Comparison of ENCODE assay signal across 8 cellular contexts in the genomic region with DNA sequence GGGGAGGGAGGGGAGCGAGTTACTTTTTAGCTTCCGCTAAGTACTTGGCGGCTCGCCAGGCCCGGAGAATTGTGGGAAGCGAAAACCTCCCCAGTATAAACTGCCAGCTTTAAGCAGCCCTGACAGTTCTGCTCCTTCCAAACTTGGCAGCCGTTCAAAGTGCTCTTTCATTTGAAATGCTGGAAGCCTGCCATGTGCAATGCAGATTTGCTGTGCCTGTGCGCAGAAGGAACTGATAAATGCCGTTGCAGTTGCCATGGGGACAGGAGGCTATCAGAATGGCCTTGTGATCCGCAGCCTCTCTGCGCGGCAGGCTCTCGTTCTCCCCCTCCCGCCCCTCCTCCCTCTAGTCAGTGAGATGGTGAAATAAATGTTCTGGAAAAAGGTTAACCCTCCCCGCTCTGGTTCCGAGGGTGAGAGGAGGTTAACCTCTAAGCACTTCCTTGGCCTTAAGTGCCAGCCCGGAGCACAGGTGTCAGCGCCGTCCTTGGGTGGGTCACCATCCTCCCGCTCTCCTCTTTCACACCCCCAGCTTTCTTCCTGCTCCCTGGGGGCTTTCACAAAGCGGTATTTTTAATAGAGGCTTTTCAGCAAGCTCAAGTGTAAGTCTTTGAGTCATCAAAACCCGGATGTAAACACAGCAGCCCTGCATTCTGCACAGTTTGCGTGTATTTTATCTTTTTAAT. TPM values are rescaled to one million over a fixed set of nuclear protein-coding genes. Genes with fewer than 3 reads are reported as not detected.
DNase-seq lines count a peak whose midpoint lies in the region; ATAC-seq and TF ChIP-seq lines count a peak whose summit lies in the region.

No MANE protein-coding gene starts in this region.

- no peak for TF ChIP-seq CTCF in natural killer cell (IDR thresholded peaks at IDR 0.05)

- H3K4me3 Mint-ChIP-seq in natural killer cell: peak overlapping the region; percentile 87

- no peaks in the 10 kb centered on the region for H3K36me3 Mint-ChIP-seq in natural killer cell

- peak overlapping the region; percentile 96 to 99 for H3K27ac Mint-ChIP-seq in natural killer cell

- intact Hi-C loops in natural killer cell (cut with micrococcal nuclease): loop anchor here (1.0 to 2.0 kb wide), 5 partner anchors 8 to 84 kb away; a partner anchor contains a TSS

- DNase-seq in DMS53 (lab: John Stamatoyannopoulos, UW): peak; percentile 98
- peak; percentile 47 for DNase-seq in GOT3 (lab: John Stamatoyannopoulos, UW)
- peak; percentile 99 for DNase-seq in LHCN-M2 (ENCODE audit: low read depth)
- peak; percentile 100 for DNase-seq in RPMI7951 (ENCODE audit: low read depth)
- peak; percentile 88 to 99 for DNase-seq in activated T-helper 1 cell treated with anti-CD3 and anti-CD28 coated beads, Interleukin-2, amount 50 U/mL, for 16 hours (ENCODE audit: low read depth in 1 of 2, low spot score in 1 of 2)
- peak; percentile 99 for DNase-seq in fibroblast of peridontal ligament (ENCODE audit: extremely low read depth)
- DNase-seq in natural killer cell: peak; percentile 91
- peak; percentile 97 to 99 (median 98) for DNase-seq in stimulated activated naive CD4-positive, alpha-beta T cell (lab: John Stamatoyannopoulos, UW)

- ATAC-seq in natural killer cell: peak; percentile 47 to 83 (median 69)

- peaks cover 73 to 82% of the 10 kb centered on the region in 2 donors for H3K4me1 Mint-ChIP-seq in natural killer cell

- H3K9me3 Mint-ChIP-seq in natural killer cell: no peaks in the 10 kb centered on the region

- no peaks in the 10 kb centered on the region for H3K27me3 Mint-ChIP-seq in natural killer cell (ENCODE audit: low read depth in 2 of 2)

RNA-seq across cellular contexts. Expression of a gene that starts 11.9 kb away (rescaled TPM):
- 49.7 and 56.7 TPM in 2 replicates for total RNA-seq in LHCN-M2 (2014; rRNA removed)
- polyA plus RNA-seq in LHCN-M2 (2012): 16.9 TPM
- 16.6 and 23.2 TPM in 2 replicates for total RNA-seq in RPMI7951 (2014; rRNA removed; shearing (Covaris generic))
- total RNA-seq in natural killer cell: 10 to 100 TPM; 39.3 to 46.5 (median 46.3) TPM

RNA-seq across cellular contexts. Expression of a gene that starts 57.6 kb away (rescaled TPM):
- total RNA-seq in LHCN-M2 (2014; rRNA removed) (12.8 and 13.0 TPM in 2 replicates), natural killer cell (10 to 100 TPM in 1 of 3 donors, 1 to 10 TPM in 2; 7.1 to 10.0 (median 9.9) TPM)
- 3.3 TPM for polyA plus RNA-seq in LHCN-M2 (2012)
- 11.1 and 12.0 TPM in 2 replicates for total RNA-seq in RPMI7951 (2014; rRNA removed; shearing (Covaris generic))

Comparison
In these comparisons a context has a peak if more than half of its experiments do, and no peak if none do; other contexts are left out.
1. Peak in every context shown above with its lines: DNase-seq and ATAC-seq.
2. DNase-seq: peak in every context shown above with its lines; median percentile 100 in RPMI7951; 99 in LHCN-M2; 99 in fibroblast of peridontal ligament; 98 in stimulated activated naive CD4-positive, alpha-beta T cell; 98 in DMS53; 94 in activated T-helper 1 cell treated with anti-CD3 and anti-CD28 coated beads, Interleukin-2, amount 50 U/mL, for 16 hours; 91 in natural killer cell; 47 in GOT3.